ENCODE assay signal across 14 cellular contexts in genomic region chr2:12168354-12169059, GRCh38.
DNase-seq lines count a peak whose midpoint lies in the region; ATAC-seq, FAIRE-seq and TF ChIP-seq lines count a peak whose summit lies in the region.
"Had no signal": no experiment of that assay in that cellular context is flagged by ENCODE, and none has a peak within 500 bp of the region (broad histone marks: within the 10 kb centered on the region; RNA-seq: fewer than 3 reads in every experiment).

No MANE protein-coding gene starts in this region.

- ATAC-seq in activated CD4-positive, alpha-beta T cell treated with anti-CD3 and anti-CD28 coated beads for 36 hours = no peak
- ATAC-seq in thoracic aorta (ENCODE audit: insufficient number of reproducible peaks, low FRiP score, low read depth) = peak; percentile 13
- ATAC-seq in PC-3 = no peak
- no peak for ATAC-seq in sciatic nerve

- no TSS peak for BruUV-seq in PC-3 (replicated peaks; lab: Mats Ljungman, UMichigan)

- H3F3A ChIP-seq in PC-3 (ENCODE audit: low read length, unreplicated experiment) = no peaks in the 10 kb centered on the region

- H3K27ac ChIP-seq in astrocyte (ENCODE audit: low read depth, low read length) = no peak overlapping the region
- peak overlapping the region; percentile 96 for H3K27ac ChIP-seq in mesodermal cell (ENCODE audit: low read depth, low read length, severe bottlenecking)
- no peak overlapping the region for H3K27ac ChIP-seq in thoracic aorta
- no peak overlapping the region for H3K27ac ChIP-seq in PC-3 (ENCODE audit: low read length)
- H3K27ac ChIP-seq: testis had no signal

- H3K9me3 ChIP-seq in astrocyte (ENCODE audit: insufficient read depth, low read depth, low read length) = no peaks in the 10 kb centered on the region
- no peaks in the 10 kb centered on the region for H3K9me3 ChIP-seq in mesodermal cell (ENCODE audit: control insufficient read depth, low read length)
- H3K9me3 ChIP-seq in thoracic aorta = no peaks in the 10 kb centered on the region
- no peaks in the 10 kb centered on the region for H3K9me3 ChIP-seq in PC-3 (ENCODE audit: low read length)
- H3K9me3 ChIP-seq: prostate gland, testis had no signal

- peaks cover 5% of the 10 kb centered on the region for H3K27me3 Mint-ChIP-seq in activated CD4-positive, alpha-beta T cell treated with anti-CD3 and anti-CD28 coated beads for 36 hours
- H3K27me3 Mint-ChIP-seq in astrocyte (ENCODE audit: low read depth, unreplicated experiment) = peaks cover 20% of the 10 kb centered on the region

- no peak for TF ChIP-seq CTCF in astrocyte (IDR thresholded peaks at IDR 0.05; ENCODE audit: insufficient read depth, low read depth, low read length)
- no peak for TF ChIP-seq CTCF in thoracic aorta (IDR thresholded peaks at IDR 0.05)
- TF ChIP-seq CTCF in PC-3 (conservative IDR thresholded peaks at IDR 0.05; ENCODE audit: low read depth, low read length) = no peak

- H2AFZ ChIP-seq in astrocyte (ENCODE audit: low read depth, low read length) (no peak overlapping the region), PC-3 (ENCODE audit: low read length) (no peak overlapping the region)

- H3K9me3 Mint-ChIP-seq in activated CD4-positive, alpha-beta T cell treated with anti-CD3 and anti-CD28 coated beads for 36 hours (ENCODE audit: low read depth) = no peaks in the 10 kb centered on the region
- H3K9me3 Mint-ChIP-seq in astrocyte (ENCODE audit: unreplicated experiment) = peaks cover 2% of the 10 kb centered on the region
- H3K9me3 Mint-ChIP-seq: central memory CD8-positive, alpha-beta T cell had no signal

- H4K20me1 ChIP-seq in astrocyte (ENCODE audit: insufficient read depth, low read length) (no peaks in the 10 kb centered on the region), PC-3 (ENCODE audit: low read length) (no peaks in the 10 kb centered on the region)

- H3K4me2 ChIP-seq in astrocyte (ENCODE audit: low read length) = no peak overlapping the region
- H3K4me2 ChIP-seq in PC-3 (ENCODE audit: low read length) = no peak overlapping the region

- no peak for DNase-seq in activated CD4-positive, alpha-beta T cell treated with anti-CD3 and anti-CD28 coated beads for 36 hours
- DNase-seq in activated CD4-positive, alpha-beta T cell treated with anti-CD3 and anti-CD28 coated beads for 4 hours = no peak
- DNase-seq in astrocyte (ENCODE audit: low read depth) = no peak
- DNase-seq in thoracic aorta (ENCODE audit: low spot score) = no peak
- no peak for DNase-seq in PC-3
- no peak for DNase-seq in sciatic nerve (ENCODE audit: low spot score)
- no peak for DNase-seq in effector CD4-positive, alpha-beta T cell
- DNase-seq: activated CD4-positive, alpha-beta T cell treated with anti-CD3 and anti-CD28 coated beads for 48 hours; NCI-H1436; NCI-H69 had no signal

- H3K36me3 ChIP-seq in astrocyte (ENCODE audit: insufficient read depth, low read length) (no peaks in the 10 kb centered on the region), mesodermal cell (ENCODE audit: control insufficient read depth, insufficient read depth, low read length) (no peaks in the 10 kb centered on the region), thoracic aorta (no peaks in the 10 kb centered on the region), PC-3 (ENCODE audit: low read depth, low read length) (no peaks in the 10 kb centered on the region)
- H3K36me3 ChIP-seq: prostate gland had no signal

- WGBS in mesodermal cell (ENCODE audit: insufficient coverage in 2 of 2), 2 experiments = 90 to 97% methylated on average over 6 of the region's 6 CpGs

- H3K9ac ChIP-seq in astrocyte (ENCODE audit: low read length) = no peak overlapping the region
- no peak overlapping the region for H3K9ac ChIP-seq in PC-3 (ENCODE audit: low read length)

- POLR2A ChIA-PET in activated CD4-positive, alpha-beta T cell treated with anti-CD3 and anti-CD28 coated beads for 36 hours (lab: Charles Lee) = no interaction called here
- POLR2A ChIA-PET in PC-3 (lab: Charles Lee; ENCODE audit: unreplicated experiment) = interaction anchor here (0.6 kb wide), 1 partner anchor 509 kb away, joined by 4 read pairs; no protein-coding TSS in a partner anchor

- no peaks in the 10 kb centered on the region for H3K36me3 Mint-ChIP-seq in activated CD4-positive, alpha-beta T cell treated with anti-CD3 and anti-CD28 coated beads for 36 hours (ENCODE audit: low read depth)
- H3K36me3 Mint-ChIP-seq in astrocyte (ENCODE audit: low read depth, unreplicated experiment) = no peaks in the 10 kb centered on the region

- H3K79me2 ChIP-seq in astrocyte (ENCODE audit: insufficient read depth, low read length) = no peaks in the 10 kb centered on the region
- H3K79me2 ChIP-seq in PC-3 (ENCODE audit: low read length) = no peaks in the 10 kb centered on the region

- H3K27ac Mint-ChIP-seq in activated CD4-positive, alpha-beta T cell treated with anti-CD3 and anti-CD28 coated beads for 36 hours = peak overlapping the region; percentile 4
- H3K27ac Mint-ChIP-seq in astrocyte (ENCODE audit: unreplicated experiment) = peak overlapping the region; percentile 6

- no peaks in the 10 kb centered on the region for H3K9me2 ChIP-seq in PC-3 (replicated peaks; ENCODE audit: low read length)

- no peaks in the 10 kb centered on the region for H3K27me3 ChIP-seq in astrocyte (ENCODE audit: insufficient read depth, low read length)
- no peaks in the 10 kb centered on the region for H3K27me3 ChIP-seq in thoracic aorta (replicated peaks; ENCODE audit: insufficient read depth)
- H3K27me3 ChIP-seq in PC-3 (ENCODE audit: low read length) = no peaks in the 10 kb centered on the region
- H3K27me3 ChIP-seq: testis had no signal

- FAIRE-seq in astrocyte (lab: Jason Lieb, UNC) = no peak

- peaks cover 30% of the 10 kb centered on the region for H3K4me1 Mint-ChIP-seq in activated CD4-positive, alpha-beta T cell treated with anti-CD3 and anti-CD28 coated beads for 36 hours
- H3K4me1 Mint-ChIP-seq in astrocyte (ENCODE audit: low read depth, unreplicated experiment) = peaks cover 18% of the 10 kb centered on the region
- H3K4me1 Mint-ChIP-seq: central memory CD8-positive, alpha-beta T cell had no signal

- intact Hi-C loops in activated CD4-positive, alpha-beta T cell treated with anti-CD3 and anti-CD28 coated beads for 36 hours (cut with DNase I, micrococcal nuclease) = no loop called here
- intact Hi-C loops in PC-3 (cut with micrococcal nuclease) = no loop called here
- intact Hi-C loops in sciatic nerve (cut with DNase I) = no loop called here

- peaks cover 14% of the 10 kb centered on the region for H3K4me1 ChIP-seq in astrocyte (ENCODE audit: insufficient read depth, low read length)
- peaks cover 20% of the 10 kb centered on the region for H3K4me1 ChIP-seq in mesodermal cell (ENCODE audit: control insufficient read depth, insufficient read depth, low read length, poor library complexity, severe bottlenecking)
- peaks cover 14 to 24% of the 10 kb centered on the region in 2 donors for H3K4me1 ChIP-seq in thoracic aorta (ENCODE audit: control insufficient read depth in 1 of 2, low read depth in 2 of 2)
- no peaks in the 10 kb centered on the region for H3K4me1 ChIP-seq in PC-3 (ENCODE audit: insufficient read depth, low read length)
- H3K4me1 ChIP-seq: prostate gland had no signal

- H3K4me3 ChIP-seq in astrocyte (ENCODE audit: insufficient read depth, low read depth, low read length) (no peak overlapping the region), mesodermal cell (ENCODE audit: extremely low read depth, insufficient read depth, low read length, poor library complexity, severe bottlenecking) (no peak overlapping the region), thoracic aorta (no peak overlapping the region), PC-3 (ENCODE audit: low read length) (no peak overlapping the region)
- H3K4me3 ChIP-seq: prostate gland, testis had no signal

- CTCF ChIA-PET in activated CD4-positive, alpha-beta T cell treated with anti-CD3 and anti-CD28 coated beads for 36 hours (lab: Charles Lee) = interaction anchor here (0.7 to 1.5 kb wide), 4 partner anchors 11 to 760 kb away, joined by 3 to 5 read pairs (median 4); no protein-coding TSS in a partner anchor
- CTCF ChIA-PET in PC-3 (lab: Charles Lee) = interaction anchor here (0.6 kb wide), 1 partner anchor 549 kb away, joined by 4 read pairs; no protein-coding TSS in a partner anchor

- no peak overlapping the region for H3K4me3 Mint-ChIP-seq in activated CD4-positive, alpha-beta T cell treated with anti-CD3 and anti-CD28 coated beads for 36 hours
- H3K4me3 Mint-ChIP-seq in astrocyte (ENCODE audit: unreplicated experiment) = no peak overlapping the region
- H3K4me3 Mint-ChIP-seq: central memory CD8-positive, alpha-beta T cell had no signal
